15 cellular contexts compared by ENCODE assay signal in the genomic region with DNA sequence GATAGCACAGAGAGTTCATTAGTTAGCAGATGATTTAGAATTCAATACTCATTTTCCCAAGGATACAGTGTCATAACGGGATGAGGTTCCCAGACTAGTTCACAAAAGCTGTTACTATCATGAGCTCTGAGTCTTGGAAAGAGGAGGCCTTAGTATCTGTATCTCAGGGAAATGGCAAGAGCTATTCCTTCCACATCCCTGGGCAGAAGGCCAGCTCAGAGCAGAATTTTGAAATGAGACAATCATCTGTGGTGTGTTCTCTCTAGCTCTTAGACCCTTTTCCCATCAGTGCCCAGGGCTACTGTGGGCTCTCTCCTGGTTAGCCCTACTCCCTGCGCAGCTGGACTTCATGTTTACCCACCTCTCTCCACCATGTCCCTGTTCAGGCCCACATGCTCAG.
DNase-seq lines count a peak whose midpoint lies in the region; ATAC-seq and TF ChIP-seq lines count a peak whose summit lies in the region.
"Had no signal": no experiment of that assay in that cellular context is flagged by ENCODE, and none has a peak within 500 bp of the region (broad histone marks: within the 10 kb centered on the region; RNA-seq: fewer than 3 reads in every experiment).

No MANE protein-coding gene starts in this region.

- WGBS in esophagus squamous epithelium, 2 donors, result 74 to 93% methylated on average over 2 of the region's 2 CpGs
- WGBS in tibial nerve, 2 donors, result 79 to 82% methylated on average over 2 of the region's 2 CpGs

- H3K36me3 Mint-ChIP-seq in activated T-cell treated with anti-CD3 and anti-CD28 coated beads, Interleukin-2, amount 50 U/mL, for 72 hours (ENCODE audit: insufficient read depth in 2 of 2), result no peaks in the 10 kb centered on the region

- H3K27me3 ChIP-seq in esophagus squamous epithelium (no peaks in the 10 kb centered on the region), tibial nerve (no peaks in the 10 kb centered on the region)

- H3K9me3 Mint-ChIP-seq in activated T-cell treated with anti-CD3 and anti-CD28 coated beads, Interleukin-2, amount 50 U/mL, for 72 hours, result no peaks in the 10 kb centered on the region

- H3K4me1 ChIP-seq in esophagus squamous epithelium (peaks cover 3 to 49% (median 17%) of the 10 kb centered on the region in 3 donors), tibial nerve (peaks cover 0 to 36% (median 9%) of the 10 kb centered on the region in 4 donors)

- TF ChIP-seq POLR2A in esophagus squamous epithelium (IDR thresholded peaks at IDR 0.05) (no peak), tibial nerve (IDR thresholded peaks at IDR 0.05) (no peak)

- peak in 1 of 2 donors; percentile 45 for TF ChIP-seq EP300 in tibial nerve (IDR thresholded peaks at IDR 0.05)

- H3K27me3 Mint-ChIP-seq in activated T-cell treated with anti-CD3 and anti-CD28 coated beads, Interleukin-2, amount 50 U/mL, for 72 hours (ENCODE audit: low read depth), result no peaks in the 10 kb centered on the region
- H3K27me3 Mint-ChIP-seq: progenitor cell of endocrine pancreas had no signal

- H3K4me3 ChIP-seq in esophagus squamous epithelium, result no peak overlapping the region
- no peak overlapping the region for H3K4me3 ChIP-seq in tibial nerve
- H3K4me3 ChIP-seq: K562 had no signal

- DNase-seq in M059J (ENCODE audit: low read depth) (peak; percentile 33), esophagus squamous epithelium (lab: John Stamatoyannopoulos, UW) (no peak), myocyte (ENCODE audit: low read depth) (peak; percentile 77), tibial nerve (ENCODE audit: low spot score in 2 of 2) (peak; percentile 66 to 84), NCI-H2107 (lab: John Stamatoyannopoulos, UW) (no peak), CD1c-positive myeloid dendritic cell (ENCODE audit: extremely low spot score) (no peak)
- no peak for DNase-seq in activated T-cell treated with anti-CD3 and anti-CD28 coated beads, Interleukin-2, amount 50 U/mL, for 72 hours
- DNase-seq: activated CD4-positive, alpha-beta T cell treated with anti-CD3 and anti-CD28 coated beads for 1 hour; activated effector memory CD4-positive, alpha-beta T cell treated with anti-CD3 and anti-CD28 coated beads, Interleukin-2, amount 50 U/mL, for 16 hours; effector memory CD4-positive, alpha-beta T cell; NCI-H446; SIG-M5 had no signal

- H3K9me3 ChIP-seq in esophagus squamous epithelium (no peaks in the 10 kb centered on the region), tibial nerve (no peaks in the 10 kb centered on the region)

- H3K27ac Mint-ChIP-seq in activated T-cell treated with anti-CD3 and anti-CD28 coated beads, Interleukin-2, amount 50 U/mL, for 72 hours, result no peak overlapping the region
- H3K27ac Mint-ChIP-seq: progenitor cell of endocrine pancreas had no signal

- H3K36me3 ChIP-seq in esophagus squamous epithelium, result no peaks in the 10 kb centered on the region
- H3K36me3 ChIP-seq in tibial nerve, result peaks cover 0 to 5% (median 0%) of the 10 kb centered on the region in 3 donors

- H3K4me3 Mint-ChIP-seq in activated T-cell treated with anti-CD3 and anti-CD28 coated beads, Interleukin-2, amount 50 U/mL, for 72 hours, result no peak overlapping the region

- H3K27ac ChIP-seq in esophagus squamous epithelium, result peak overlapping the region; percentile 46 to 90 (median 66)
- peak overlapping the region in 3 of 4 donors; percentile 31 to 75 (median 67) for H3K27ac ChIP-seq in tibial nerve

- no peak for ATAC-seq in HG02970 (IDR thresholded peaks at IDR 0.05; ENCODE audit: low FRiP score, unreplicated experiment)
- ATAC-seq in activated T-cell treated with anti-CD3 and anti-CD28 coated beads, Interleukin-2, amount 50 U/mL, for 72 hours (replicated peaks in 1 of 2), result no peak
- ATAC-seq: K562 had no signal

- TF ChIP-seq CTCF in esophagus squamous epithelium (IDR thresholded peaks at IDR 0.05), result no peak
- no peak for TF ChIP-seq CTCF in tibial nerve (IDR thresholded peaks at IDR 0.05)

- H3K4me1 Mint-ChIP-seq in activated T-cell treated with anti-CD3 and anti-CD28 coated beads, Interleukin-2, amount 50 U/mL, for 72 hours (ENCODE audit: low read depth), result peaks cover 3% of the 10 kb centered on the region

- intact Hi-C loops in esophagus squamous epithelium (cut with DNase I), result no loop called here

Comparison
In these comparisons a context has a peak if more than half of its experiments do, and no peak if none do; other contexts are left out.
1. DNase-seq: peak in M059J (single experiment), myocyte (single experiment) and tibial nerve (2 of 2); none in esophagus squamous epithelium (single experiment), NCI-H2107 (single experiment), CD1c-positive myeloid dendritic cell (single experiment) and activated T-cell treated with anti-CD3 and anti-CD28 coated beads, Interleukin-2, amount 50 U/mL, for 72 hours (0 of 2).